1 cellular context compared by ENCODE assay signal in genomic region chr6:16716450-16716858, GRCh38.
A peak's percentile ranks its signal among the peaks of the same experiment; 100 is the strongest.
TF ChIP-seq lines count a peak whose summit lies in the region.

No MANE protein-coding gene starts in this region.

TF ChIP-seq in HEK293, 187 proteins besides CTCF, POLR2A, EP300 and RAD21 (continued from another document):
- TF ChIP-seq ZNF513 (tag by site-specific recombination; IDR thresholded peaks at IDR 0.05) (no peak), ZNF580 (tag by site-specific recombination; IDR thresholded peaks at IDR 0.05) (0 out of 2 replicates have a peak, but pooled peaks have one; percentile 24), SALL2 (tag by site-specific recombination; IDR thresholded peaks at IDR 0.05; ENCODE audit: borderline replicate concordance) (no peak)
TF ChIP-seq in HEK293: peak in this region for 2.
